1 cellular context compared by ENCODE assay signal in the genomic region with DNA sequence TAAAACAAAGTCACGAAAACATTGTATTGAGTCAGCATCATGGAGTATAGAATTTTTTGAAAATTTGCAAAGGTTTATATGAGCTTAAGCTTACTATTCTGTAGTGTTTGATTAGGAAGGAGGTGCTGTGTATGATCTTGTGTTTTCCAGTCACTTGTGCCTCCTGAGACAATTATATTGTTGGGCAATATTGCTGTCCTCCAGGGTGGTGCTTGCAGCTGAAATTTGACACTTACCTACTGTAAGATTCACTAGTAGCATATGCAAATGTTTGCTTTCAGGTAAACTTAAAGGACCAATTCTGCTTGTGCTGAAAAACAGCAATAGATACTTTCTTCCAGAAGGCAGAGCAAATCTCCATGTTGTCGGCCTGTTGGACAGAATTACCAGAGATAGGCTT.
TF ChIP-seq lines count a peak whose summit lies in the region.

No MANE protein-coding gene starts in this region.

TF ChIP-seq in GM23338, 12 proteins besides CTCF, POLR2A, EP300 and RAD21 (continued from another document):
- TF ChIP-seq, protein P1, sequence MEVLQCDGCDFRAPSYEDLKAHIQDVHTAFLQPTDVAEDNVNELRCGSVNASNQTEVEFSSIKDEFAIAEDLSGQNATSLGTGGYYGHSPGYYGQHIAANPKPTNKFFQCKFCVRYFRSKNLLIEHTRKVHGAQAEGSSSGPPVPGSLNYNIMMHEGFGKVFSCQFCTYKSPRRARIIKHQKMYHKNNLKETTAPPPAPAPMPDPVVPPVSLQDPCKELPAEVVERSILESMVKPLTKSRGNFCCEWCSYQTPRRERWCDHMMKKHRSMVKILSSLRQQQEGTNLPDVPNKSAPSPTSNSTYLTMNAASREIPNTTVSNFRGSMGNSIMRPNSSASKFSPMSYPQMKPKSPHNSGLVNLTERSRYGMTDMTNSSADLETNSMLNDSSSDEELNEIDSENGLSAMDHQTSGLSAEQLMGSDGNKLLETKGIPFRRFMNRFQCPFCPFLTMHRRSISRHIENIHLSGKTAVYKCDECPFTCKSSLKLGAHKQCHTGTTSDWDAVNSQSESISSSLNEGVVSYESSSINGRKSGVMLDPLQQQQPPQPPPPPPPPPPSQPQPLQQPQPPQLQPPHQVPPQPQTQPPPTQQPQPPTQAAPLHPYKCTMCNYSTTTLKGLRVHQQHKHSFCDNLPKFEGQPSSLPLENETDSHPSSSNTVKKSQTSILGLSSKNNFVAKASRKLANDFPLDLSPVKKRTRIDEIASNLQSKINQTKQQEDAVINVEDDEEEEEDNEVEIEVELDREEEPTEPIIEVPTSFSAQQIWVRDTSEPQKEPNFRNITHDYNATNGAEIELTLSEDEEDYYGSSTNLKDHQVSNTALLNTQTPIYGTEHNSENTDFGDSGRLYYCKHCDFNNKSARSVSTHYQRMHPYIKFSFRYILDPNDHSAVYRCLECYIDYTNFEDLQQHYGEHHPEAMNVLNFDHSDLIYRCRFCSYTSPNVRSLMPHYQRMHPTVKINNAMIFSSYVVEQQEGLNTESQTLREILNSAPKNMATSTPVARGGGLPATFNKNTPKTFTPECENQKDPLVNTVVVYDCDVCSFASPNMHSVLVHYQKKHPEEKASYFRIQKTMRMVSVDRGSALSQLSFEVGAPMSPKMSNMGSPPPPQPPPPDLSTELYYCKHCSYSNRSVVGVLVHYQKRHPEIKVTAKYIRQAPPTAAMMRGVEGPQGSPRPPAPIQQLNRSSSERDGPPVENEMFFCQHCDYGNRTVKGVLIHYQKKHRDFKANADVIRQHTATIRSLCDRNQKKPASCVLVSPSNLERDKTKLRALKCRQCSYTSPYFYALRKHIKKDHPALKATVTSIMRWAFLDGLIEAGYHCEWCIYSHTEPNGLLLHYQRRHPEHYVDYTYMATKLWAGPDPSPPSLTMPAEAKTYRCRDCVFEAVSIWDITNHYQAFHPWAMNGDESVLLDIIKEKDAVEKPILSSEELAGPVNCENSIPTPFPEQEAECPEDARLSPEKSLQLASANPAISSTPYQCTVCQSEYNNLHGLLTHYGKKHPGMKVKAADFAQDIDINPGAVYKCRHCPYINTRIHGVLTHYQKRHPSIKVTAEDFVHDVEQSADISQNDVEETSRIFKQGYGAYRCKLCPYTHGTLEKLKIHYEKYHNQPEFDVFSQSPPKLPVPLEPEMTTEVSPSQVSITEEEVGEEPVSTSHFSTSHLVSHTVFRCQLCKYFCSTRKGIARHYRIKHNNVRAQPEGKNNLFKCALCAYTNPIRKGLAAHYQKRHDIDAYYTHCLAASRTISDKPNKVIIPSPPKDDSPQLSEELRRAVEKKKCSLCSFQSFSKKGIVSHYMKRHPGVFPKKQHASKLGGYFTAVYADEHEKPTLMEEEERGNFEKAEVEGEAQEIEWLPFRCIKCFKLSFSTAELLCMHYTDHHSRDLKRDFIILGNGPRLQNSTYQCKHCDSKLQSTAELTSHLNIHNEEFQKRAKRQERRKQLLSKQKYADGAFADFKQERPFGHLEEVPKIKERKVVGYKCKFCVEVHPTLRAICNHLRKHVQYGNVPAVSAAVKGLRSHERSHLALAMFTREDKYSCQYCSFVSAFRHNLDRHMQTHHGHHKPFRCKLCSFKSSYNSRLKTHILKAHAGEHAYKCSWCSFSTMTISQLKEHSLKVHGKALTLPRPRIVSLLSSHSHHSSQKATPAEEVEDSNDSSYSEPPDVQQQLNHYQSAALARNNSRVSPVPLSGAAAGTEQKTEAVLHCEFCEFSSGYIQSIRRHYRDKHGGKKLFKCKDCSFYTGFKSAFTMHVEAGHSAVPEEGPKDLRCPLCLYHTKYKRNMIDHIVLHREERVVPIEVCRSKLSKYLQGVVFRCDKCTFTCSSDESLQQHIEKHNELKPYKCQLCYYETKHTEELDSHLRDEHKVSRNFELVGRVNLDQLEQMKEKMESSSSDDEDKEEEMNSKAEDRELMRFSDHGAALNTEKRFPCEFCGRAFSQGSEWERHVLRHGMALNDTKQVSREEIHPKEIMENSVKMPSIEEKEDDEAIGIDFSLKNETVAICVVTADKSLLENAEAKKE (CRISPR knock-in tag; IDR thresholded peaks at IDR 0.05): no peak
- TF ChIP-seq ZNF114 (CRISPR knock-in tag; IDR thresholded peaks at IDR 0.05) (no peak), NANOG (IDR thresholded peaks at IDR 0.05; ENCODE audit: borderline replicate concordance) (no peak), JUNB (IDR thresholded peaks at IDR 0.05; ENCODE audit: unreplicated experiment) (no peak), EZH2 (IDR thresholded peaks at IDR 0.05; ENCODE audit: low read depth, unreplicated experiment) (no peak), STAT1 (IDR thresholded peaks at IDR 0.05; ENCODE audit: unreplicated experiment) (no peak), POLR2AphosphoS5 (IDR thresholded peaks at IDR 0.05; ENCODE audit: low read depth) (no peak), CREB1 (CRISPR knock-in tag; IDR thresholded peaks at IDR 0.05; ENCODE audit: low read depth) (no peak), EZH2phosphoT487 (IDR thresholded peaks at IDR 0.05; ENCODE audit: unreplicated experiment) (no peak), ZNF331 (CRISPR knock-in tag; IDR thresholded peaks at IDR 0.05; ENCODE audit: low read depth) (no peak)
- TF ChIP-seq, protein P2, sequence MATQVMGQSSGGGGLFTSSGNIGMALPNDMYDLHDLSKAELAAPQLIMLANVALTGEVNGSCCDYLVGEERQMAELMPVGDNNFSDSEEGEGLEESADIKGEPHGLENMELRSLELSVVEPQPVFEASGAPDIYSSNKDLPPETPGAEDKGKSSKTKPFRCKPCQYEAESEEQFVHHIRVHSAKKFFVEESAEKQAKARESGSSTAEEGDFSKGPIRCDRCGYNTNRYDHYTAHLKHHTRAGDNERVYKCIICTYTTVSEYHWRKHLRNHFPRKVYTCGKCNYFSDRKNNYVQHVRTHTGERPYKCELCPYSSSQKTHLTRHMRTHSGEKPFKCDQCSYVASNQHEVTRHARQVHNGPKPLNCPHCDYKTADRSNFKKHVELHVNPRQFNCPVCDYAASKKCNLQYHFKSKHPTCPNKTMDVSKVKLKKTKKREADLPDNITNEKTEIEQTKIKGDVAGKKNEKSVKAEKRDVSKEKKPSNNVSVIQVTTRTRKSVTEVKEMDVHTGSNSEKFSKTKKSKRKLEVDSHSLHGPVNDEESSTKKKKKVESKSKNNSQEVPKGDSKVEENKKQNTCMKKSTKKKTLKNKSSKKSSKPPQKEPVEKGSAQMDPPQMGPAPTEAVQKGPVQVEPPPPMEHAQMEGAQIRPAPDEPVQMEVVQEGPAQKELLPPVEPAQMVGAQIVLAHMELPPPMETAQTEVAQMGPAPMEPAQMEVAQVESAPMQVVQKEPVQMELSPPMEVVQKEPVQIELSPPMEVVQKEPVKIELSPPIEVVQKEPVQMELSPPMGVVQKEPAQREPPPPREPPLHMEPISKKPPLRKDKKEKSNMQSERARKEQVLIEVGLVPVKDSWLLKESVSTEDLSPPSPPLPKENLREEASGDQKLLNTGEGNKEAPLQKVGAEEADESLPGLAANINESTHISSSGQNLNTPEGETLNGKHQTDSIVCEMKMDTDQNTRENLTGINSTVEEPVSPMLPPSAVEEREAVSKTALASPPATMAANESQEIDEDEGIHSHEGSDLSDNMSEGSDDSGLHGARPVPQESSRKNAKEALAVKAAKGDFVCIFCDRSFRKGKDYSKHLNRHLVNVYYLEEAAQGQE (IDR thresholded peaks at IDR 0.05; ENCODE audit: unreplicated experiment): no peak
TF ChIP-seq in GM23338: peak in this region for 0.
